Comparison of ENCODE assay signal across 8 cellular contexts in genomic region chr10:125060851-125061556, GRCh38.
DNase-seq lines count a peak whose midpoint lies in the region; ATAC-seq and TF ChIP-seq lines count a peak whose summit lies in the region.

No MANE protein-coding gene starts in this region.

- TF ChIP-seq RAD21 in Ishikawa (IDR thresholded peaks at IDR 0.05; ENCODE audit: low read depth): peak; percentile 80

- H3K36me3 ChIP-seq in lung (ENCODE audit: control insufficient read depth in 2 of 2, insufficient read depth in 2 of 2, low read length in 2 of 2): peaks cover 0 to 2% of the 10 kb centered on the region in 2 donors

- H3K27ac ChIP-seq in lung (ENCODE audit: low read depth in 1 of 2, low read length in 1 of 2): peak overlapping the region; percentile 5 to 70

- peaks cover 21 to 22% of the 10 kb centered on the region in 2 donors for H3K4me1 Mint-ChIP-seq in effector memory CD8-positive, alpha-beta T cell (ENCODE audit: low read depth in 2 of 2)

- H3K36me3 Mint-ChIP-seq in effector memory CD8-positive, alpha-beta T cell (ENCODE audit: insufficient read depth): no peaks in the 10 kb centered on the region

- DNase-seq in DMS114 treated with DMSO at 0.1 percent for 48 hours (lab: John Stamatoyannopoulos, UW; ENCODE audit: unreplicated experiment): peak; percentile 12
- peak; percentile 74 for DNase-seq in UCSD-AML1 (lab: John Stamatoyannopoulos, UW; ENCODE audit: unreplicated experiment)
- DNase-seq in effector memory CD8-positive, alpha-beta T cell: peak; percentile 8 to 14 (median 11)
- DNase-seq in lung (ENCODE audit: low spot score): peak; percentile 82
- DNase-seq in stimulated activated CD4-positive, alpha-beta T cell treated with anti-CD3 and anti-CD28 coated beads, TNF-alpha, amount 100 ng/mL, for 48 hours (ENCODE audit: low read depth in 3 of 3): peak; percentile 14 to 18 (median 15)
- DNase-seq in DMS79 (lab: John Stamatoyannopoulos, UW): no peak

- no peak for ATAC-seq in effector memory CD8-positive, alpha-beta T cell (replicated peaks)
- ATAC-seq in lung (ENCODE audit: insufficient read depth, low FRiP score) (peak; percentile 58), HG02884 (IDR thresholded peaks at IDR 0.05; ENCODE audit: unreplicated experiment) (no peak)

- no peaks in the 10 kb centered on the region for H3K9me3 ChIP-seq in lung (ENCODE audit: control insufficient read depth in 2 of 2, insufficient read depth in 1 of 2, low read length in 1 of 2)

- no peak for TF ChIP-seq EP300 in Ishikawa (IDR thresholded peaks at IDR 0.05; ENCODE audit: borderline replicate concordance)

- peak overlapping the region in 1 of 2 donors; percentile 12 for H3K4me3 Mint-ChIP-seq in effector memory CD8-positive, alpha-beta T cell

- peak; percentile 79 for TF ChIP-seq CTCF in lung (IDR thresholded peaks at IDR 0.05; ENCODE audit: control extremely low read depth, extremely low read depth)

- peaks cover 40 to 58% of the 10 kb centered on the region in 2 donors for H3K4me1 ChIP-seq in lung (ENCODE audit: control insufficient read depth in 2 of 2, insufficient read depth in 2 of 2, low read length in 2 of 2)

- WGBS in lung, 2 donors: 21 to 41% methylated on average over 19 of the region's 19 CpGs

- peak overlapping the region in 1 of 2 donors; percentile 68 for H3K27ac Mint-ChIP-seq in effector memory CD8-positive, alpha-beta T cell

- H3K27me3 Mint-ChIP-seq in effector memory CD8-positive, alpha-beta T cell: peaks cover 0 to 50% of the 10 kb centered on the region in 2 donors

- no peak overlapping the region for H3K4me3 ChIP-seq in lung

- no peaks in the 10 kb centered on the region for H3K9me3 Mint-ChIP-seq in effector memory CD8-positive, alpha-beta T cell

- no peaks in the 10 kb centered on the region for H3K27me3 ChIP-seq in lung (ENCODE audit: control insufficient read depth, insufficient read depth)

TF ChIP-seq in Ishikawa, 13 proteins besides CTCF, POLR2A, EP300 and RAD21:
- TF ChIP-seq, protein P1, sequence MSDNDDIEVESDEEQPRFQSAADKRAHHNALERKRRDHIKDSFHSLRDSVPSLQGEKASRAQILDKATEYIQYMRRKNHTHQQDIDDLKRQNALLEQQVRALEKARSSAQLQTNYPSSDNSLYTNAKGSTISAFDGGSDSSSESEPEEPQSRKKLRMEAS (IDR thresholded peaks at IDR 0.05): peak; percentile 23; the same call in 1 of the 2 replicates
- 0 out of 2 replicates have a peak, but pooled peaks have one; percentile 10 for TF ChIP-seq EGR1 (IDR thresholded peaks at IDR 0.05)
- TF ChIP-seq TAF1 (IDR thresholded peaks at IDR 0.05; ENCODE audit: low read depth): no peak
- TF ChIP-seq NFIC (IDR thresholded peaks at IDR 0.05): peak; percentile 42; the same call in 1 of the 2 replicates
- TF ChIP-seq CREB1 (IDR thresholded peaks at IDR 0.05; ENCODE audit: low read depth): no peak
- no peak for TF ChIP-seq ZBTB7A (IDR thresholded peaks at IDR 0.05; ENCODE audit: low read depth)
- peak; percentile 71; the same call in 1 of the 2 replicates for TF ChIP-seq TCF12 (IDR thresholded peaks at IDR 0.05; ENCODE audit: low read depth)
TF ChIP-seq in Ishikawa: peak in this region for 4.
